In genomic region chr1:209652873-209653401, GRCh38 we compare ENCODE assay signal across 8 cellular contexts. TPM values are rescaled to one million over a fixed set of nuclear protein-coding genes. Genes with fewer than 3 reads are reported as not detected.
DNase-seq lines count a peak whose midpoint lies in the region; ATAC-seq and TF ChIP-seq lines count a peak whose summit lies in the region.

No MANE protein-coding gene starts in this region.

- H3K9me3 Mint-ChIP-seq in activated T-cell treated with anti-CD3 and anti-CD28 coated beads, Interleukin-2, amount 50 U/mL, for 72 hours = no peaks in the 10 kb centered on the region

- H3K4me1 ChIP-seq in hepatocyte (ENCODE audit: insufficient read depth) = peaks cover 40% of the 10 kb centered on the region
- peaks cover 11% of the 10 kb centered on the region for H3K4me1 ChIP-seq in smooth muscle cell (ENCODE audit: low read depth)
- peaks cover 0 to 59% (median 22%) of the 10 kb centered on the region in 6 donors for H3K4me1 ChIP-seq in spleen

- peak overlapping the region; percentile 70 for H3K4me2 ChIP-seq in hepatocyte
- H3K4me2 ChIP-seq in smooth muscle cell = peak overlapping the region; percentile 45

- H3K27ac ChIP-seq in hepatocyte = peak overlapping the region; percentile 97
- peak overlapping the region; percentile 89 for H3K27ac ChIP-seq in smooth muscle cell (ENCODE audit: low read depth)
- peak overlapping the region in 1 of 8 donors; percentile 80 for H3K27ac ChIP-seq in spleen

- ATAC-seq in activated T-cell treated with anti-CD3 and anti-CD28 coated beads, Interleukin-2, amount 50 U/mL, for 72 hours (replicated peaks in 1 of 2) = peak; percentile 65 to 71
- ATAC-seq in HG02870 (IDR thresholded peaks at IDR 0.05; ENCODE audit: unreplicated experiment) = no peak

- 49% methylated on average over 3 of the region's 3 CpGs for WGBS in hepatocyte (ENCODE audit: low lambda C conversion rate, missing lambda C conversion rate)
- 46% methylated on average over 3 of the region's 3 CpGs for WGBS in smooth muscle cell (ENCODE audit: low lambda C conversion rate)
- WGBS in spleen, 5 donors = 46 to 68% (median 53%) methylated on average over 3 of the region's 3 CpGs

- peak overlapping the region; percentile 20 for H3K27ac Mint-ChIP-seq in activated T-cell treated with anti-CD3 and anti-CD28 coated beads, Interleukin-2, amount 50 U/mL, for 72 hours

- H3K4me3 ChIP-seq in hepatocyte = no peak overlapping the region
- H3K4me3 ChIP-seq in smooth muscle cell = peak overlapping the region; percentile 44
- no peak overlapping the region for H3K4me3 ChIP-seq in spleen

- DNase-seq in NCI-H1436 (lab: John Stamatoyannopoulos, UW) = peak; percentile 29
- DNase-seq in NCI-H1436 treated with DMSO at 0.1 percent for 48 hours (lab: John Stamatoyannopoulos, UW) = no peak
- peak; percentile 77 for DNase-seq in NCI-H510A treated with DMSO at 0.1 percent for 48 hours (lab: John Stamatoyannopoulos, UW)
- peak; percentile 77 to 79 for DNase-seq in activated T-cell treated with anti-CD3 and anti-CD28 coated beads, Interleukin-2, amount 50 U/mL, for 72 hours
- peak; percentile 95 for DNase-seq in hepatocyte (ENCODE audit: low spot score)
- DNase-seq in smooth muscle cell (lab: John Stamatoyannopoulos, UW; ENCODE audit: unreplicated experiment) = no peak
- DNase-seq in spleen = no peak

- H3K36me3 Mint-ChIP-seq in activated T-cell treated with anti-CD3 and anti-CD28 coated beads, Interleukin-2, amount 50 U/mL, for 72 hours (ENCODE audit: insufficient read depth in 2 of 2) = no peaks in the 10 kb centered on the region

- H3K36me3 ChIP-seq in hepatocyte (replicated peaks; ENCODE audit: insufficient read depth, low read depth) (no peaks in the 10 kb centered on the region), smooth muscle cell (ENCODE audit: low read depth) (no peaks in the 10 kb centered on the region), spleen (no peaks in the 10 kb centered on the region)

- TF ChIP-seq POLR2A in spleen (IDR thresholded peaks at IDR 0.05) = no peak

- H2AFZ ChIP-seq in hepatocyte = no peak overlapping the region
- no peak overlapping the region for H2AFZ ChIP-seq in smooth muscle cell (ENCODE audit: low read depth)

- H4K20me1 ChIP-seq in hepatocyte (ENCODE audit: insufficient read depth, poor library complexity, severe bottlenecking) (no peaks in the 10 kb centered on the region), smooth muscle cell (ENCODE audit: low read depth) (no peaks in the 10 kb centered on the region)

- H3K79me2 ChIP-seq in hepatocyte (peaks cover 24% of the 10 kb centered on the region), smooth muscle cell (ENCODE audit: low read depth) (no peaks in the 10 kb centered on the region)

- H3K27me3 ChIP-seq in hepatocyte (no peaks in the 10 kb centered on the region), smooth muscle cell (ENCODE audit: low read depth) (no peaks in the 10 kb centered on the region), spleen (replicated peaks in 1 of 7) (peaks cover 0 to 43% (median 5%) of the 10 kb centered on the region in 7 donors)

- H3K9me3 ChIP-seq in hepatocyte (ENCODE audit: low read depth) (no peaks in the 10 kb centered on the region), smooth muscle cell (replicated peaks; ENCODE audit: low read depth) (no peaks in the 10 kb centered on the region), spleen (no peaks in the 10 kb centered on the region)

- peaks cover 69% of the 10 kb centered on the region for H3K4me1 Mint-ChIP-seq in activated T-cell treated with anti-CD3 and anti-CD28 coated beads, Interleukin-2, amount 50 U/mL, for 72 hours (ENCODE audit: low read depth)

- H3K9me2 ChIP-seq in hepatocyte (replicated peaks; ENCODE audit: insufficient read depth) = no peaks in the 10 kb centered on the region

- H3K27me3 Mint-ChIP-seq in activated T-cell treated with anti-CD3 and anti-CD28 coated beads, Interleukin-2, amount 50 U/mL, for 72 hours (ENCODE audit: low read depth) = peaks cover 6% of the 10 kb centered on the region

- peak overlapping the region; percentile 61 for H3K9ac ChIP-seq in smooth muscle cell (ENCODE audit: low read depth)

- H3K4me3 Mint-ChIP-seq in activated T-cell treated with anti-CD3 and anti-CD28 coated beads, Interleukin-2, amount 50 U/mL, for 72 hours = peak overlapping the region in 1 of 2 donors; percentile 49

- intact Hi-C loops in spleen (cut with DNase I; ENCODE audit: low total_unique reads) = no loop called here

- peaks cover 14% of the 10 kb centered on the region for H3F3A ChIP-seq in smooth muscle cell (ENCODE audit: low read depth)

- TF ChIP-seq CTCF in hepatocyte (IDR thresholded peaks at IDR 0.05; ENCODE audit: poor library complexity) (no peak), smooth muscle cell (IDR thresholded peaks at IDR 0.05; ENCODE audit: borderline replicate concordance, insufficient read depth, poor library complexity, severe bottlenecking) (no peak), spleen (IDR thresholded peaks at IDR 0.05 in 8 of 11, conservative IDR thresholded peaks at IDR 0.05 in 3 of 11) (no peak)

RNA-seq across cellular contexts. Expression of gene LAMB3, which starts 0.7 kb away (rescaled TPM):
- 10 to 100 TPM in 1 of 2 donors, 1 to 10 TPM in 1; 5.9 to 26.0 TPM for total RNA-seq in activated T-cell treated with anti-CD3 and anti-CD28 coated beads, Interleukin-2, amount 50 U/mL, for 72 hours
- 63.7 and 76.9 TPM in 2 replicates for total RNA-seq in hepatocyte
- polyA plus RNA-seq in hepatocyte = 48.8 and 55.9 TPM in 2 replicates
- total RNA-seq in smooth muscle cell = 24.0 and 29.2 TPM in 2 replicates
- 17.0 and 67.5 TPM in 2 replicates for polyA plus RNA-seq in smooth muscle cell
- total RNA-seq in spleen = 1 to 10 TPM in 2 of 7 donors, under 1 TPM in 5; 0.43 to 3.4 (median 0.82) TPM
- polyA plus RNA-seq in spleen = under 1 TPM; 0.54 to 0.93 (median 0.77) TPM

RNA-seq across cellular contexts. Expression of gene G0S2, which starts 22.3 kb away (rescaled TPM):
- total RNA-seq in activated T-cell treated with anti-CD3 and anti-CD28 coated beads, Interleukin-2, amount 50 U/mL, for 72 hours = 10 to 100 TPM in 1 of 2 donors, 1 to 10 TPM in 1; 9.6 to 25.9 TPM
- total RNA-seq in hepatocyte (37.0 and 38.3 TPM in 2 replicates), smooth muscle cell (2.1 and 7.6 TPM in 2 replicates), spleen (100 to 1,000 TPM in 1 of 7 donors, 10 to 100 TPM in 6; 12.5 to 126 (median 22.3) TPM)
- polyA plus RNA-seq in hepatocyte (31.5 and 32.2 TPM in 2 replicates), smooth muscle cell (5.7 and 6.7 TPM in 2 replicates), spleen (10 to 100 TPM; 34.2 to 77.0 (median 41.0) TPM)

RNA-seq across cellular contexts. Expression of gene HSD11B1, which starts 51.7 kb away (rescaled TPM):
- 1 to 10 TPM; 2.1 to 3.1 TPM for total RNA-seq in activated T-cell treated with anti-CD3 and anti-CD28 coated beads, Interleukin-2, amount 50 U/mL, for 72 hours
- total RNA-seq in hepatocyte = 1.7 and 2.1 TPM in 2 replicates
- polyA plus RNA-seq in hepatocyte = not detected in 2 replicates
- not detected in 2 replicates for total RNA-seq in smooth muscle cell
- polyA plus RNA-seq in smooth muscle cell = 0.74 TPM in 1 of 2 replicates, not detected in the other
- 10 to 100 TPM in 2 of 7 donors, 1 to 10 TPM in 5; 1.8 to 14.9 (median 4.2) TPM for total RNA-seq in spleen
- polyA plus RNA-seq in spleen = 1 to 10 TPM; 2.6 to 3.5 (median 3.2) TPM

Comparison
In these comparisons a context has a peak if more than half of its experiments do, and no peak if none do; other contexts are left out.
1. DNase-seq: peak in NCI-H1436 (single experiment), NCI-H510A treated with DMSO at 0.1 percent for 48 hours (single experiment), activated T-cell treated with anti-CD3 and anti-CD28 coated beads, Interleukin-2, amount 50 U/mL, for 72 hours (2 of 2) and hepatocyte (single experiment); none in NCI-H1436 treated with DMSO at 0.1 percent for 48 hours (single experiment), smooth muscle cell (single experiment) and spleen (single experiment).